ENCODE assay signal across 8 cellular contexts in genomic region chr12:96719671-96720362, GRCh38.
A peak's percentile ranks its signal among the peaks of the same experiment; 100 is the strongest.
DNase-seq lines count a peak whose midpoint lies in the region; ATAC-seq and TF ChIP-seq lines count a peak whose summit lies in the region.

No MANE protein-coding gene starts in this region.

- no peaks in the 10 kb centered on the region for H3K27me3 ChIP-seq in PC-9 (ENCODE audit: insufficient read depth, low read depth)
- H3K27me3 ChIP-seq in duodenal mucosa (ENCODE audit: control insufficient read depth in 1 of 2, insufficient read depth in 2 of 2, low read length in 2 of 2) = no peaks in the 10 kb centered on the region
- H3K27me3 ChIP-seq in parathyroid adenoma (ENCODE audit: control insufficient read depth, insufficient read depth, low read length) = no peaks in the 10 kb centered on the region

- H3K9me3 ChIP-seq in PC-9 (ENCODE audit: insufficient read depth, low read depth) (no peaks in the 10 kb centered on the region), duodenal mucosa (ENCODE audit: control insufficient read depth in 1 of 2, low read length in 2 of 2) (no peaks in the 10 kb centered on the region), parathyroid adenoma (ENCODE audit: control insufficient read depth, low read length) (no peaks in the 10 kb centered on the region)

- DNase-seq in DMS79 treated with DMSO at 0.1 percent for 48 hours (lab: John Stamatoyannopoulos, UW) (peak; percentile 95), PC-9 (no peak), foreskin melanocyte (no peak), OCI-M2 (lab: John Stamatoyannopoulos, UW; ENCODE audit: unreplicated experiment) (no peak)

- H3K4me3 ChIP-seq in PC-9 = peak overlapping the region; percentile 42; the same call in 1 of the 2 replicates
- peak overlapping the region; percentile 71 to 74 for H3K4me3 ChIP-seq in duodenal mucosa (ENCODE audit: low read depth in 1 of 2, low read length in 2 of 2)
- peak overlapping the region; percentile 59 for H3K4me3 ChIP-seq in parathyroid adenoma (ENCODE audit: low read depth, low read length)

- H3K9ac ChIP-seq in duodenal mucosa (ENCODE audit: low read depth in 1 of 2, low read length in 2 of 2) = peak overlapping the region; percentile 25 to 38
- H3K9ac ChIP-seq in parathyroid adenoma = no peak overlapping the region

- no peaks in the 10 kb centered on the region for H3F3A ChIP-seq in PC-9 (ENCODE audit: insufficient read depth, low read depth)

- H3K4me1 ChIP-seq in PC-9 (replicated peaks; ENCODE audit: insufficient read depth) = no peaks in the 10 kb centered on the region
- peaks cover 0 to 6% of the 10 kb centered on the region in 2 donors for H3K4me1 ChIP-seq in duodenal mucosa (ENCODE audit: control insufficient read depth in 1 of 2, insufficient read depth in 2 of 2, low read length in 2 of 2)
- no peaks in the 10 kb centered on the region for H3K4me1 ChIP-seq in parathyroid adenoma

- H3K9me2 ChIP-seq in PC-9 (ENCODE audit: insufficient read depth) = no peaks in the 10 kb centered on the region

- BruUV-seq in PC-9 (replicated peaks; lab: Mats Ljungman, UMichigan) = no TSS peak

- peak overlapping the region; percentile 58 for H2AFZ ChIP-seq in PC-9
- peak overlapping the region; percentile 29 for H2AFZ ChIP-seq in parathyroid adenoma

- H3K36me3 ChIP-seq in PC-9 (ENCODE audit: low read depth) = no peaks in the 10 kb centered on the region
- no peaks in the 10 kb centered on the region for H3K36me3 ChIP-seq in duodenal mucosa (ENCODE audit: control insufficient read depth in 1 of 2, insufficient read depth in 2 of 2, low read length in 2 of 2)
- H3K36me3 ChIP-seq in parathyroid adenoma (ENCODE audit: control insufficient read depth, insufficient read depth, low read length) = no peaks in the 10 kb centered on the region

- POLR2A ChIA-PET in PC-9 (lab: Charles Lee; ENCODE audit: unreplicated experiment) = interaction anchor here (0.7 kb wide), 1 partner anchor 187 kb away, joined by 5 read pairs; the partner anchor contains the start of gene NEDD1

- intact Hi-C loops in PC-9 (cut with micrococcal nuclease; ENCODE audit: unreplicated experiment) = loop anchor here (10.0 kb wide), 1 partner anchor 265 kb away; no protein-coding TSS in a partner anchor

- H3K79me2 ChIP-seq in PC-9 (ENCODE audit: low read depth) (no peaks in the 10 kb centered on the region), parathyroid adenoma (no peaks in the 10 kb centered on the region)

- no peak overlapping the region for H3K27ac ChIP-seq in PC-9
- H3K27ac ChIP-seq in duodenal mucosa (ENCODE audit: low read depth, low read length) = peak overlapping the region; percentile 27
- no peak overlapping the region for H3K27ac ChIP-seq in parathyroid adenoma

- CTCF ChIA-PET in PC-9 (lab: Charles Lee) = no interaction called here

- ATAC-seq in GM19463 (IDR thresholded peaks at IDR 0.05; ENCODE audit: unreplicated experiment) (peak; percentile 92), HG03521 (IDR thresholded peaks at IDR 0.05; ENCODE audit: unreplicated experiment) (peak; percentile 92)

- no peaks in the 10 kb centered on the region for H4K20me1 ChIP-seq in PC-9 (ENCODE audit: insufficient read depth)

- TF ChIP-seq CTCF in PC-9 (conservative IDR thresholded peaks at IDR 0.05) = no peak
- no peak for TF ChIP-seq CTCF in parathyroid adenoma (IDR thresholded peaks at IDR 0.05)

- H3K4me2 ChIP-seq in PC-9 (peak overlapping the region; percentile 84), parathyroid adenoma (ENCODE audit: low read length) (peak overlapping the region; percentile 69)
